8 cellular contexts compared by ENCODE assay signal in the genomic region with DNA sequence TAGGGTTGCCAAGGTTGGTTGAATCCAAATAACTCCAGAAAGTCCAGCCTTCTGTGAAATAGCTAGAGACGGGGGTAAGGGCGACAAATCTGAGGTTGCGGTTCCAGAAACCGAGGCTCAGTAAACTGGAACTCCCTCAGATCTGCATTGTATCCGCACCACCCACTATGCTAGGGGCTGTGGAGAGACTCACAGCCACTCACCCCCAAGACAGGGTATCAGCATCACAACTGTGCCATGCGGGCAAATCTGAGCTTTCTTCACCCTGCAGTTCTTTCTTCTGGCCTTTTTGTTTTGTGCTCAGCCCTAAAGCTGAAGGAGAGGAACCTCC. TPM values are rescaled to one million over a fixed set of nuclear protein-coding genes. Genes with fewer than 3 reads are reported as not detected.
DNase-seq lines count a peak whose midpoint lies in the region; ATAC-seq, FAIRE-seq and TF ChIP-seq lines count a peak whose summit lies in the region.

No MANE protein-coding gene starts in this region.

- FAIRE-seq in urothelium cell line (lab: Jason Lieb, UNC), result no peak

- no peaks in the 10 kb centered on the region for H4K20me1 ChIP-seq in hepatocyte (ENCODE audit: insufficient read depth, poor library complexity, severe bottlenecking)

- peak overlapping the region; percentile 81 for H3K4me2 ChIP-seq in hepatocyte

- no peaks in the 10 kb centered on the region for H3K27me3 ChIP-seq in hepatocyte

- ATAC-seq in HG02852 (IDR thresholded peaks at IDR 0.05; ENCODE audit: unreplicated experiment) (peak; percentile 8), HG02678 (IDR thresholded peaks at IDR 0.05; ENCODE audit: unreplicated experiment) (no peak)

- peak overlapping the region; percentile 39 for H2AFZ ChIP-seq in hepatocyte

- WGBS in hepatocyte (ENCODE audit: low lambda C conversion rate, missing lambda C conversion rate), result 21% methylated on average over 6 of the region's 6 CpGs

- peaks cover 5% of the 10 kb centered on the region for H3K79me2 ChIP-seq in hepatocyte

- H3K9me3 ChIP-seq in hepatocyte (ENCODE audit: low read depth), result no peaks in the 10 kb centered on the region

- peak overlapping the region; percentile 43 for H3K4me3 ChIP-seq in hepatocyte

- H3K9me2 ChIP-seq in hepatocyte (replicated peaks; ENCODE audit: insufficient read depth), result no peaks in the 10 kb centered on the region

- H3K27ac ChIP-seq in hepatocyte, result peak overlapping the region; percentile 25

- DNase-seq in activated effector memory CD4-positive, alpha-beta T cell treated with Interleukin-2 at 50 U/mL for 16 hours, result peak; percentile 7
- DNase-seq in hepatocyte (ENCODE audit: low spot score) (no peak), NCI-H2171 (lab: John Stamatoyannopoulos, UW) (no peak), NCI-H524 treated with DMSO at 0.1 percent for 48 hours (lab: John Stamatoyannopoulos, UW) (no peak), urothelium cell line (ENCODE audit: low spot score) (no peak)
- DNase-seq in stimulated activated naive CD4-positive, alpha-beta T cell treated with Interleukin-2 at 50 U/mL for 16 hours (lab: John Stamatoyannopoulos, UW), result peak; percentile 22

- no peaks in the 10 kb centered on the region for H3K4me1 ChIP-seq in hepatocyte (ENCODE audit: insufficient read depth)

- H3K36me3 ChIP-seq in hepatocyte (replicated peaks; ENCODE audit: insufficient read depth, low read depth), result no peaks in the 10 kb centered on the region

- no peak for TF ChIP-seq CTCF in hepatocyte (IDR thresholded peaks at IDR 0.05; ENCODE audit: poor library complexity)

RNA-seq across cellular contexts. Expression of a gene that starts 0.6 kb away (rescaled TPM):
- total RNA-seq in hepatocyte, result 10.5 and 11.1 TPM in 2 replicates
- polyA plus RNA-seq in hepatocyte, result 6.8 and 7.7 TPM in 2 replicates

RNA-seq across cellular contexts. Expression of a gene that starts 51.6 kb away (rescaled TPM):
- total RNA-seq in hepatocyte, result 8.1 and 11.0 TPM in 2 replicates
- 15.7 and 24.0 TPM in 2 replicates for polyA plus RNA-seq in hepatocyte

Comparison
In these comparisons a context has a peak if more than half of its experiments do, and no peak if none do; other contexts are left out.
1. DNase-seq: peak in activated effector memory CD4-positive, alpha-beta T cell treated with Interleukin-2 at 50 U/mL for 16 hours (single experiment) and stimulated activated naive CD4-positive, alpha-beta T cell treated with Interleukin-2 at 50 U/mL for 16 hours (single experiment); none in hepatocyte (single experiment), NCI-H2171 (single experiment), NCI-H524 treated with DMSO at 0.1 percent for 48 hours (single experiment) and urothelium cell line (single experiment).